12 cellular contexts compared by ENCODE assay signal in the genomic region with DNA sequence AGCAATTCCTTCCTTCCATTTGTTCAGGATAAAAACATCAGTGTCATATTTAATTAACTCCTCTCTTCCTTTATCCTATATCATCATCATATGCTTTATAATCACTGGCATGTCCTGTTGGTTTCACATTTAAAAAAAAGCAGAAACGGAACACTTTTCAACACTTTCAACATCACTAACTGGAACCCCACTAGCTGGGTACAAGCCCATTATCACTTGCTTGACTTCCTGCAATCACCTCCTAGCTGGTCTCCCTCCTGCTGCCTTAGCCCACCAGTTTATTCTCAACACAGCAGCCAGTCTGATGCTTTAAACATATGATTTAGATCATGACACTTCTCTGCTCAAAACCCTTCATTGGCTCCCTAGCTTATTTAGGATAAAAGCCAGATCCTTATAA.
DNase-seq lines count a peak whose midpoint lies in the region; ATAC-seq and TF ChIP-seq lines count a peak whose summit lies in the region.
"Had no signal": no experiment of that assay in that cellular context is flagged by ENCODE, and none has a peak within 500 bp of the region (broad histone marks: within the 10 kb centered on the region; RNA-seq: fewer than 3 reads in every experiment).

No MANE protein-coding gene starts in this region.

- no peaks in the 10 kb centered on the region for H3K9me2 ChIP-seq in MM.1S (replicated peaks; ENCODE audit: insufficient read depth, low read length)

- H3K36me3 ChIP-seq in MM.1S (replicated peaks; ENCODE audit: insufficient read depth, low read length) (no peaks in the 10 kb centered on the region), tibial artery (no peaks in the 10 kb centered on the region)
- H3K36me3 ChIP-seq: WERI-Rb-1 had no signal

- no peaks in the 10 kb centered on the region for H3K27me3 ChIP-seq in MM.1S (replicated peaks; ENCODE audit: insufficient read depth, low read length)
- no peaks in the 10 kb centered on the region for H3K27me3 ChIP-seq in tibial artery

- peaks cover 7% of the 10 kb centered on the region; the same call in 1 of the 2 replicates for H3F3A ChIP-seq in MM.1S (ENCODE audit: insufficient read depth, low read length)

- peaks cover 31 to 41% of the 10 kb centered on the region in 2 donors for H3K4me1 Mint-ChIP-seq in stimulated activated naive B cell treated with anti-CD40 and anti-IgM and Interleukin-4, amounts not matched to agents 10 μg/mL and 1 μg/mL and 100 μg/mL, for 72 hours
- no peaks in the 10 kb centered on the region for H3K4me1 Mint-ChIP-seq in activated T-helper 17 cell treated with anti-CD3 and anti-CD28 coated beads, Interleukin-2, amount 50 U/mL, for 72 hours

- H3K4me2 ChIP-seq in MM.1S (ENCODE audit: low read depth, low read length): peak overlapping the region; percentile 8

- H3K4me1 ChIP-seq in MM.1S (ENCODE audit: low read length) (peaks cover 47% of the 10 kb centered on the region), tibial artery (no peaks in the 10 kb centered on the region)

- H3K4me3 ChIP-seq in MM.1S (ENCODE audit: low read length) (no peak overlapping the region), tibial artery (no peak overlapping the region)

- H3K9me3 ChIP-seq in MM.1S (replicated peaks; ENCODE audit: insufficient read depth, low read length) (no peaks in the 10 kb centered on the region), tibial artery (no peaks in the 10 kb centered on the region)

- no peak for DNase-seq in MM.1S
- DNase-seq in stimulated activated naive B cell treated with anti-CD40 and anti-IgM and Interleukin-4, amounts not matched to agents 10 μg/mL and 1 μg/mL and 100 μg/mL, for 72 hours: peak; percentile 27
- no peak for DNase-seq in tibial artery
- DNase-seq in left colon: no peak
- DNase-seq: activated gamma-delta T cell treated with Interleukin-2 at 50 U/mL for 16 hours; NCI-H2029 treated with DMSO at 0.1 percent for 48 hours; stimulated activated CD4-positive, alpha-beta T cell treated with anti-CD3 and anti-CD28 coated beads, Interleukin-15, amount 100 ng/mL, for 24 hours; WERI-Rb-1 had no signal

- H3K4me3 Mint-ChIP-seq in stimulated activated naive B cell treated with anti-CD40 and anti-IgM and Interleukin-4, amounts not matched to agents 10 μg/mL and 1 μg/mL and 100 μg/mL, for 72 hours: no peak overlapping the region
- no peak overlapping the region for H3K4me3 Mint-ChIP-seq in activated T-helper 17 cell treated with anti-CD3 and anti-CD28 coated beads, Interleukin-2, amount 50 U/mL, for 72 hours
- H3K4me3 Mint-ChIP-seq: central memory CD8-positive, alpha-beta T cell had no signal

- peaks cover 5 to 14% of the 10 kb centered on the region in 2 donors for H3K27me3 Mint-ChIP-seq in stimulated activated naive B cell treated with anti-CD40 and anti-IgM and Interleukin-4, amounts not matched to agents 10 μg/mL and 1 μg/mL and 100 μg/mL, for 72 hours
- peaks cover 19% of the 10 kb centered on the region for H3K27me3 Mint-ChIP-seq in activated T-helper 17 cell treated with anti-CD3 and anti-CD28 coated beads, Interleukin-2, amount 50 U/mL, for 72 hours

- 0 out of 2 replicates have a peak overlapping the region, but pooled peaks have one; percentile 1 for H2AFZ ChIP-seq in MM.1S (ENCODE audit: low read length)

- TF ChIP-seq CTCF in MM.1S (IDR thresholded peaks at IDR 0.05; ENCODE audit: low read length) (no peak), tibial artery (IDR thresholded peaks at IDR 0.05) (no peak)

- no peaks in the 10 kb centered on the region for H3K79me2 ChIP-seq in MM.1S (ENCODE audit: low read length)

- H3K9me3 Mint-ChIP-seq in stimulated activated naive B cell treated with anti-CD40 and anti-IgM and Interleukin-4, amounts not matched to agents 10 μg/mL and 1 μg/mL and 100 μg/mL, for 72 hours: no peaks in the 10 kb centered on the region
- no peaks in the 10 kb centered on the region for H3K9me3 Mint-ChIP-seq in activated T-helper 17 cell treated with anti-CD3 and anti-CD28 coated beads, Interleukin-2, amount 50 U/mL, for 72 hours
- H3K9me3 Mint-ChIP-seq: central memory CD8-positive, alpha-beta T cell had no signal

- no peaks in the 10 kb centered on the region for H3K36me3 Mint-ChIP-seq in stimulated activated naive B cell treated with anti-CD40 and anti-IgM and Interleukin-4, amounts not matched to agents 10 μg/mL and 1 μg/mL and 100 μg/mL, for 72 hours
- no peaks in the 10 kb centered on the region for H3K36me3 Mint-ChIP-seq in activated T-helper 17 cell treated with anti-CD3 and anti-CD28 coated beads, Interleukin-2, amount 50 U/mL, for 72 hours (ENCODE audit: low read depth)

- H3K9ac ChIP-seq in MM.1S (ENCODE audit: low read length): no peak overlapping the region

- no peaks in the 10 kb centered on the region for H4K20me1 ChIP-seq in MM.1S (ENCODE audit: insufficient read depth, low read length)

- H3K27ac Mint-ChIP-seq in stimulated activated naive B cell treated with anti-CD40 and anti-IgM and Interleukin-4, amounts not matched to agents 10 μg/mL and 1 μg/mL and 100 μg/mL, for 72 hours: no peak overlapping the region
- H3K27ac Mint-ChIP-seq in activated T-helper 17 cell treated with anti-CD3 and anti-CD28 coated beads, Interleukin-2, amount 50 U/mL, for 72 hours: no peak overlapping the region

- intact Hi-C loops in tibial artery (cut with DNase I; ENCODE audit: low total_unique reads) (no loop called here), left colon (cut with DNase I, micrococcal nuclease) (no loop called here)

- H3K27ac ChIP-seq in MM.1S (ENCODE audit: low read length): no peak overlapping the region
- H3K27ac ChIP-seq in tibial artery: no peak overlapping the region
- H3K27ac ChIP-seq: WERI-Rb-1 had no signal

- ATAC-seq in GM19025 (IDR thresholded peaks at IDR 0.05; ENCODE audit: low read depth, unreplicated experiment) (peak; percentile 37), HG02642 (IDR thresholded peaks at IDR 0.05; ENCODE audit: poor library complexity, unreplicated experiment) (peak; percentile 31), left colon (no peak)
- peak; percentile 69 to 72 for ATAC-seq in stimulated activated naive B cell treated with anti-CD40 and anti-IgM and Interleukin-4, amounts not matched to agents 10 μg/mL and 1 μg/mL and 100 μg/mL, for 72 hours (replicated peaks)
- no peak for ATAC-seq in activated T-helper 17 cell treated with anti-CD3 and anti-CD28 coated beads, Interleukin-2, amount 50 U/mL, for 72 hours (replicated peaks)

Comparison
In these comparisons a context has a peak if more than half of its experiments do, and no peak if none do; other contexts are left out.
1. ATAC-seq: peak in GM19025 (single experiment), HG02642 (single experiment) and stimulated activated naive B cell treated with anti-CD40 and anti-IgM and Interleukin-4, amounts not matched to agents 10 μg/mL and 1 μg/mL and 100 μg/mL, for 72 hours (2 of 2); none in activated T-helper 17 cell treated with anti-CD3 and anti-CD28 coated beads, Interleukin-2, amount 50 U/mL, for 72 hours (single experiment) and left colon (single experiment).